In genomic region chr6:131381052-131381451, GRCh38 we compare ENCODE assay signal across 1 cellular context.
TF ChIP-seq lines count a peak whose summit lies in the region.

No MANE protein-coding gene starts in this region.

TF ChIP-seq in H1, 55 proteins besides CTCF, POLR2A, EP300 and RAD21 (continued from another document):
- TF ChIP-seq CHD7 (IDR thresholded peaks at IDR 0.05; ENCODE audit: insufficient replicate concordance, low read length) (no peak), CHD2 (IDR thresholded peaks at IDR 0.05; ENCODE audit: low read length) (no peak), HDAC2 (IDR thresholded peaks at IDR 0.05; ENCODE audit: borderline replicate concordance in 1 of 2, low read depth in 2 of 2, low read length in 2 of 2) (no peak), GTF2F1 (IDR thresholded peaks at IDR 0.05; ENCODE audit: borderline replicate concordance, low read depth, low read length) (no peak), MAFK (IDR thresholded peaks at IDR 0.05; ENCODE audit: low read depth, low read length) (no peak), RNF2 (IDR thresholded peaks at IDR 0.05; ENCODE audit: borderline replicate concordance, low read depth, low read length, missing control alignments, poor library complexity, severe bottlenecking) (no peak), KDM1A (IDR thresholded peaks at IDR 0.05; ENCODE audit: borderline replicate concordance, low read length) (no peak), KDM4A (IDR thresholded peaks at IDR 0.05; ENCODE audit: low read depth, low read length, severe bottlenecking) (no peak), BRCA1 (IDR thresholded peaks at IDR 0.05; ENCODE audit: low read depth, low read length) (no peak), BCL11A (IDR thresholded peaks at IDR 0.05; ENCODE audit: low read depth in 2 of 2, low read length in 2 of 2) (no peak), CREB1 (IDR thresholded peaks at IDR 0.05) (no peak), TBP (IDR thresholded peaks at IDR 0.05; ENCODE audit: low read depth, low read length) (no peak), ATF2 (IDR thresholded peaks at IDR 0.05; ENCODE audit: low read length) (no peak), SUZ12 (IDR thresholded peaks at IDR 0.05; ENCODE audit: low read length) (no peak), NANOG (IDR thresholded peaks at IDR 0.05; ENCODE audit: insufficient read depth, low read depth, low read length, poor library complexity, severe bottlenecking) (no peak), SIN3A (conservative IDR thresholded peaks at IDR 0.05 in 1 of 2, IDR thresholded peaks at IDR 0.05 in 1 of 2; ENCODE audit: low read depth in 1 of 2, low read length in 2 of 2) (no peak)
